1 cellular context compared by ENCODE assay signal in genomic region chr5:88877826-88878225, GRCh38.
TF ChIP-seq lines count a peak whose summit lies in the region.

No MANE protein-coding gene starts in this region.

TF ChIP-seq in HCT116, 20 proteins besides CTCF, POLR2A, EP300 and RAD21 (continued from another document):
- TF ChIP-seq EZH2phosphoT487 (IDR thresholded peaks at IDR 0.05; ENCODE audit: borderline replicate concordance) (no peak), FOSL1 (IDR thresholded peaks at IDR 0.05; ENCODE audit: low read depth) (no peak), ATF3 (IDR thresholded peaks at IDR 0.05) (no peak), YY1 (IDR thresholded peaks at IDR 0.05; ENCODE audit: extremely low read depth, insufficient replicate concordance, low read depth, low read length) (no peak), ZNF274 (IDR thresholded peaks at IDR 0.05; ENCODE audit: low read depth, low read length) (no peak), MAX (IDR thresholded peaks at IDR 0.05) (no peak), TCF7L2 (IDR thresholded peaks at IDR 0.05; ENCODE audit: borderline replicate concordance, extremely low read depth, insufficient read depth, insufficient read length) (no peak), ELF1 (IDR thresholded peaks at IDR 0.05; ENCODE audit: borderline replicate concordance, low read depth) (no peak), CEBPB (IDR thresholded peaks at IDR 0.05; ENCODE audit: low read depth) (no peak)
